ENCODE assay signal across 33 cellular contexts in the genomic region with DNA sequence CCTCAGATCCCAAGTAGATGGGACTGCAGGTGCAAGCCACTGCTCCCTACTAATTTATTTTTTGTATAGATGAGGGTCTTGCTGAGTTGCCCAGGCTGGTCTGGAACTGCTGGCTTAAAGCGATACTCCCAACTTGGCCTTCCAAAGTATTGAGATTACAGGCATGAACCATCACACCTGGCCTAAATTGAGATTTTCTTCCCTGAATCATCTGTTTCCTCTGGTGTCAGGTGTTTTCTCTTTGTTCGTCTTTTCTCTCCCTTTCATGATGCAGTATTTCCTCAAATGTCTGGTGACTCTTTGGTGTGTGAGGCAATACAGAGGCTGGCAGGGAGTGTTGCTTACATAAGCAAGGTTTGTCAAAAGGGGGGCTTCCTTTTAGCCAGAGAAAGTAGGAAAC. TPM values are rescaled to one million over a fixed set of nuclear protein-coding genes. Genes with fewer than 3 reads are reported as not detected.
"Had no signal": no experiment of that assay in that cellular context is flagged by ENCODE, and none has a peak within 500 bp of the region (broad histone marks: within the 10 kb centered on the region; RNA-seq: fewer than 3 reads in every experiment).

No MANE protein-coding gene starts in this region.

- H3K4me1 Mint-ChIP-seq: naive B cell; natural killer cell; stimulated activated naive B cell treated with anti-CD40 and anti-IgM and Interleukin-4, amounts not matched to agents 10 μg/mL and 1 μg/mL and 100 μg/mL, for 72 hours had no signal

- H3K9me3 ChIP-seq: left lung, lower lobe of right lung, neutrophil, stomach, testis, thyroid gland, transverse colon, upper lobe of left lung, vagina had no signal

- DNase-seq: hippocampal formation; kidney glomerular epithelial cell; left colon; left lung; lower lobe of right lung; mammary epithelial cell; mesendoderm; naive B cell; natural killer cell; nephron progenitor cell; occipital lobe; retina; right cardiac atrium; stimulated activated CD4-positive, alpha-beta T cell treated with anti-CD3 and anti-CD28 coated beads, Interleukin-12 subunit alpha, Interleukin-12 subunit beta, amount 100 ng/mL, for 4 hours; stimulated activated CD4-positive, alpha-beta T cell treated with anti-CD3 and anti-CD28 coated beads, Interleukin-15, amount 100 ng/mL, for 24 hours; stimulated activated CD4-positive, alpha-beta T cell treated with anti-CD3 and anti-CD28 coated beads, Interleukin-2, amount 100 ng/mL, for 24 hours; stimulated activated CD4-positive, alpha-beta T cell treated with anti-CD3 and anti-CD28 coated beads, Interleukin-4, amount 100 ng/mL, for 1 hour; stimulated activated naive B cell treated with anti-CD40 and anti-IgM and Interleukin-4, amounts not matched to agents 10 μg/mL and 1 μg/mL and 100 μg/mL, for 72 hours; stimulated activated naive CD8-positive, alpha-beta T cell treated with anti-CD3 and anti-CD28 coated beads, Interleukin-15, Interleukin-2, amounts not matched to agents 100 U/mL and 50 U/mL, for 24 hours; stomach; testis; thyroid gland; transverse colon; upper lobe of left lung had no signal

- H3K9me3 Mint-ChIP-seq: mesothelial cell of epicardium; naive B cell; natural killer cell; nephron progenitor cell; stimulated activated naive B cell treated with anti-CD40 and anti-IgM and Interleukin-4, amounts not matched to agents 10 μg/mL and 1 μg/mL and 100 μg/mL, for 72 hours had no signal

- H3K27me3 ChIP-seq: left lung, neural progenitor cell, neutrophil, stomach, testis, thyroid gland, transverse colon, upper lobe of left lung, vagina had no signal

- H3K36me3 ChIP-seq: left lung, lower lobe of right lung, neural progenitor cell, neutrophil, stomach, thyroid gland, transverse colon, upper lobe of left lung, vagina had no signal

- H3K36me3 Mint-ChIP-seq: mesothelial cell of epicardium; naive B cell; natural killer cell; neural progenitor cell; stimulated activated naive B cell treated with anti-CD40 and anti-IgM and Interleukin-4, amounts not matched to agents 10 μg/mL and 1 μg/mL and 100 μg/mL, for 72 hours had no signal

- H3K4me3 Mint-ChIP-seq: mesothelial cell of epicardium; naive B cell; natural killer cell; nephron progenitor cell; neural progenitor cell; stimulated activated naive B cell treated with anti-CD40 and anti-IgM and Interleukin-4, amounts not matched to agents 10 μg/mL and 1 μg/mL and 100 μg/mL, for 72 hours had no signal

- H3K4me1 ChIP-seq: left lung, lower lobe of right lung, parathyroid adenoma, thyroid gland, transverse colon, vagina had no signal

- H2AFZ ChIP-seq: neural progenitor cell, parathyroid adenoma had no signal

- H3K4me3 ChIP-seq: left lung, lower lobe of right lung, neural progenitor cell, skin epidermis, stomach, testis, thyroid gland, transverse colon, upper lobe of left lung, vagina had no signal

- FAIRE-seq: keratinocyte had no signal

- H3K4me2 ChIP-seq: neural progenitor cell had no signal

- H3K9ac ChIP-seq: neural progenitor cell, parathyroid adenoma had no signal

- H3K27ac ChIP-seq: left lung, lower lobe of right lung, neural progenitor cell, neutrophil, parathyroid adenoma, skin epidermis, stomach, testis, thyroid gland, transverse colon, upper lobe of left lung, vagina had no signal

- H3K79me2 ChIP-seq: parathyroid adenoma had no signal

- H3K27ac Mint-ChIP-seq: mesothelial cell of epicardium; naive B cell; natural killer cell; nephron progenitor cell; neural progenitor cell; stimulated activated naive B cell treated with anti-CD40 and anti-IgM and Interleukin-4, amounts not matched to agents 10 μg/mL and 1 μg/mL and 100 μg/mL, for 72 hours had no signal

RNA-seq across cellular contexts. Expression of gene CLDN14, which starts 27.6 kb away (rescaled TPM):
- total RNA-seq: left lung, lower lobe of right lung, mammary epithelial cell, mesothelial cell of epicardium, mononuclear cell, natural killer cell, occipital lobe, osteocyte, right cardiac atrium, stomach, thyroid gland, transverse colon, vagina had no signal
- polyA plus RNA-seq: keratinocyte, mammary epithelial cell, right cardiac atrium had no signal
